13 cellular contexts compared by ENCODE assay signal in the genomic region with DNA sequence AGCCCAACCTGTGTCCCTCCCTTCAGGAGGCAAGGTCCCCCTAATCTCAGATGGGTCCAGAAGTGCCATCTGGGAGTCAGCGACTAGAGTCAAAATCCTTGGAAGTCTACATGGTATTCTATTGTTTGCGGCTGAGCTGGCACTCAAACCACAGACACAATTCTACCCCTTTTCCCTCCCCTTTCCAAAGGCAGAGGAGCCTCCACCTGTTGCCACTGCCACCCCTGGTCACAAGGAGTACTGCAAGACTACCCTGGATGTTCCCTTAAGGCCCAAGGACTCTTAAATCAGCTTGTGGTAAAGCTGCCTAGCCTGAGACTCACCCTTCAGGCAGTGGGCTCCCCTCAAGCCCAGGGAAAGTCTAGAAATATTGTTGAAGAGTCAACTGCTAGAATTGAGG. TPM values are rescaled to one million over a fixed set of nuclear protein-coding genes. Genes with fewer than 3 reads are reported as not detected.
A peak's percentile ranks its signal among the peaks of the same experiment; 100 is the strongest.
DNase-seq lines count a peak whose midpoint lies in the region; ATAC-seq and TF ChIP-seq lines count a peak whose summit lies in the region.
"Had no signal": no experiment of that assay in that cellular context is flagged by ENCODE, and none has a peak within 500 bp of the region (broad histone marks: within the 10 kb centered on the region; RNA-seq: fewer than 3 reads in every experiment).

No MANE protein-coding gene starts in this region.

- H4K20me1 ChIP-seq in KMS-11 (ENCODE audit: insufficient read depth): no peaks in the 10 kb centered on the region

- no peak overlapping the region for H3K4me2 ChIP-seq in KMS-11

- no peaks in the 10 kb centered on the region for H3K27me3 ChIP-seq in KMS-11 (ENCODE audit: insufficient read depth, low read depth)
- H3K27me3 ChIP-seq: testis had no signal

- no peak for DNase-seq in GM12864 (ENCODE audit: low read depth)
- DNase-seq in epithelial cell of proximal tubule (ENCODE audit: low read depth): no peak
- DNase-seq in NCI-H748 treated with DMSO at 0.1 percent for 48 hours (lab: John Stamatoyannopoulos, UW): no peak
- no peak for DNase-seq in NCI-H446 treated with DMSO at 0.1 percent for 48 hours (lab: John Stamatoyannopoulos, UW)
- DNase-seq in NCI-H128 (lab: John Stamatoyannopoulos, UW; ENCODE audit: unreplicated experiment): no peak
- DNase-seq in NCI-H187 treated with DMSO at 0.1 percent for 48 hours (lab: John Stamatoyannopoulos, UW): no peak
- DNase-seq: NCI-H446, T1000, testis had no signal

- H3K4me3 ChIP-seq in GM12864 (ENCODE audit: low read depth, low read length) (no peak overlapping the region), KMS-11 (IDR thresholded peaks at IDR 0.05; ENCODE audit: insufficient read depth, low read depth, low read length) (no peak overlapping the region), epithelial cell of proximal tubule (ENCODE audit: low read depth, low read length) (no peak overlapping the region)
- H3K4me3 ChIP-seq: lung, testis had no signal

- H3K27ac ChIP-seq in KMS-11: no peak overlapping the region
- H3K27ac ChIP-seq: epithelial cell of prostate, testis had no signal

- no peaks in the 10 kb centered on the region for H3K36me3 ChIP-seq in KMS-11 (ENCODE audit: insufficient read depth)

- no peaks in the 10 kb centered on the region for H3K4me1 ChIP-seq in KMS-11 (ENCODE audit: low read depth, poor library complexity, severe bottlenecking)
- H3K4me1 ChIP-seq: testis had no signal

- ATAC-seq in GM21515 (IDR thresholded peaks at IDR 0.05; ENCODE audit: unreplicated experiment): peak; percentile 64

- H3K9ac ChIP-seq in KMS-11: no peak overlapping the region

- H3K79me2 ChIP-seq in KMS-11 (ENCODE audit: insufficient read depth, low read depth): no peaks in the 10 kb centered on the region

- no peak overlapping the region for H2AFZ ChIP-seq in KMS-11 (ENCODE audit: low read depth)

- TF ChIP-seq CTCF in GM12864 (IDR thresholded peaks at IDR 0.05; ENCODE audit: low read depth, low read length, missing control alignments): peak; percentile 69
- TF ChIP-seq CTCF in KMS-11 (conservative IDR thresholded peaks at IDR 0.05; ENCODE audit: low read depth, low read length): peak; percentile 47
- peak; percentile 29 for TF ChIP-seq CTCF in epithelial cell of proximal tubule (conservative IDR thresholded peaks at IDR 0.05; ENCODE audit: low read depth, low read length)

RNA-seq across cellular contexts. Expression of a gene that starts 4.3 kb away (rescaled TPM):
- not detected in 2 replicates for total RNA-seq in epithelial cell of proximal tubule
- total RNA-seq: lung, testis had no signal

RNA-seq across cellular contexts. Expression of a gene that starts 22.6 kb away (rescaled TPM):
- not detected in 2 replicates for total RNA-seq in epithelial cell of proximal tubule
- total RNA-seq: lung, testis had no signal
